Comparison of ENCODE assay signal across 25 cellular contexts in the genomic region with DNA sequence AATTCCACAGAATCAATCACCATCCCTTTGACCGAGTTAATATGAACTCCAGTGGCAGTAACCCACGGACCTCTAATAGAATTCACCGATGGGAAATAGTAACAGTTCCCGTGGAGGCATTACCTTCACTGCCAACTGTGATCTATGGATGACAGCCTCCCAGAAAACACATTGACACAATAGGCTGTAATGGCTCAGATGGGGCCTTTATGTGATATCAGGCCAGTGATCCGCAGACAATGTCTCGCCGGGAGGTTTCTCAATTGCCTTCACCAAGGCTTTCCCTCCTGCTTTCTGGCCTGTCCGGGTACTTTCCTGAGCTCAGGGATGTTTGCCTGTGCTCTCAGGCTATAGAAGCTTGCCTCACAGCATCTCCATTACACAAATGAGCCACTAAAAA.
"Had no signal": no experiment of that assay in that cellular context is flagged by ENCODE, and none has a peak within 500 bp of the region (broad histone marks: within the 10 kb centered on the region; RNA-seq: fewer than 3 reads in every experiment).

No MANE protein-coding gene starts in this region.

- H3K79me2 ChIP-seq: hepatocyte had no signal

- H3K27me3 ChIP-seq: ascending aorta, cardiac muscle cell, colonic mucosa, neutrophil, right lobe of liver, testis, transverse colon had no signal

- H3K9me3 ChIP-seq: ascending aorta, colonic mucosa, left ventricle myocardium inferior, mucosa of descending colon, neutrophil, right lobe of liver, testis, transverse colon had no signal

- H3K4me2 ChIP-seq: hepatocyte had no signal

- H3K4me3 ChIP-seq: ascending aorta, cardiac muscle cell, colonic mucosa, hepatocyte, left ventricle myocardium inferior, lung, mucosa of descending colon, right lobe of liver, testis, transverse colon had no signal

- DNase-seq: activated CD4-positive, alpha-beta memory T cell treated with anti-CD3 and anti-CD28 coated beads, Interleukin-2, amount 10 ng/mL, durations not matched to agents 7 days and 5 days; activated CD4-positive, alpha-beta T cell treated with anti-CD3 and anti-CD28 coated beads, Interleukin-2, amount 10 ng/mL, durations not matched to agents 7 days and 5 days; activated CD4-positive, CD25-positive, alpha-beta regulatory T cell treated with anti-CD3 and anti-CD28 coated beads, Interleukin-2, amount 50 U/mL, for 72 hours; activated CD8-positive, alpha-beta memory T cell treated with anti-CD3 and anti-CD28 coated beads, Interleukin-2, amount 50 U/mL, for 48 hours; activated gamma-delta T cell; activated naive CD4-positive, alpha-beta T cell treated with anti-CD3 and anti-CD28 coated beads, Interleukin-2, amount 10 ng/mL, durations not matched to agents 7 days and 5 days; activated naive CD8-positive, alpha-beta T cell treated with anti-CD3 and anti-CD28 coated beads, Interleukin-2, amount 10 ng/mL, durations not matched to agents 7 days and 5 days; activated T-cell treated with anti-CD3 and anti-CD28 coated beads, Interleukin-2, amount 50 U/mL, for 24 hours; cerebellar nuclear complex; colonic mucosa; effector CD8-positive, alpha-beta T cell; islet precursor cell; left ventricle myocardium inferior; mucosa of descending colon; right lobe of liver; stimulated activated CD4-positive, alpha-beta T cell treated with anti-CD3 and anti-CD28 coated beads, Interleukin-2, amount 100 ng/mL, for 48 hours; stimulated activated naive CD8-positive, alpha-beta T cell treated with anti-CD3 and anti-CD28 coated beads, Interleukin-15, Interleukin-2, amounts not matched to agents 100 U/mL and 50 U/mL, for 24 hours; testis; transverse colon had no signal

- H2AFZ ChIP-seq: hepatocyte had no signal

- H3K27ac ChIP-seq: ascending aorta, cardiac muscle cell, colonic mucosa, hepatocyte, left ventricle myocardium inferior, neutrophil, right lobe of liver, testis, transverse colon had no signal

- ATAC-seq: mucosa of descending colon; natural killer cell treated with Interleukin-12 subunit alpha and Interleukin-12 subunit beta and Interleukin-15 and Interleukin-18, amount 100 ng/mL, for 72 hours; right lobe of liver; stimulated activated naive CD8-positive, alpha-beta T cell treated with anti-CD3 and anti-CD28 coated beads, Interleukin-15, Interleukin-2, amounts not matched to agents 100 U/mL and 50 U/mL, for 24 hours had no signal

- H3K36me3 ChIP-seq: ascending aorta, cardiac muscle cell, colonic mucosa, left ventricle myocardium inferior, neutrophil, right lobe of liver, transverse colon had no signal
